ENCODE assay signal across 31 cellular contexts in genomic region chr5:33880319-33880718, GRCh38. TPM values are rescaled to one million over a fixed set of nuclear protein-coding genes. Genes with fewer than 3 reads are reported as not detected.
"Had no signal": no experiment of that assay in that cellular context is flagged by ENCODE, and none has a peak within 500 bp of the region (broad histone marks: within the 10 kb centered on the region; RNA-seq: fewer than 3 reads in every experiment).

No MANE protein-coding gene starts in this region.

- H3K4me3 ChIP-seq: stomach, suprapubic skin, testis, thoracic aorta, thyroid gland, tibial artery, tibial nerve, transverse colon, upper lobe of left lung, upper lobe of right lung, uterus, vagina had no signal

- ATAC-seq: stimulated activated effector memory CD8-positive, alpha-beta T cell treated with anti-CD3 and anti-CD28 coated beads, Interleukin-12 subunit alpha, Interleukin-12 subunit beta, amount 100 ng/mL, for 72 hours; stimulated activated memory B cell treated with anti-CD40 and anti-IgM and Interleukin-4, amounts not matched to agents 10 μg/mL and 1 μg/mL and 100 μg/mL, for 72 hours; stimulated activated naive B cell treated with anti-CD40 and anti-IgM and Interleukin-4, amounts not matched to agents 10 μg/mL and 1 μg/mL and 100 μg/mL, for 72 hours; stimulated activated naive CD8-positive, alpha-beta T cell treated with anti-CD3 and anti-CD28 coated beads, Interleukin-15, amount 100 ng/mL, for 72 hours; stimulated activated naive CD8-positive, alpha-beta T cell treated with anti-CD3 and anti-CD28 coated beads, Interleukin-15, Interleukin-2, amounts not matched to agents 100 U/mL and 50 U/mL, for 24 hours; upper lobe of right lung had no signal

- H3K36me3 ChIP-seq: stomach, suprapubic skin, thoracic aorta, thyroid gland, tibial artery, tibial nerve, transverse colon, upper lobe of left lung, upper lobe of right lung, uterus, vagina had no signal

- DNase-seq: stimulated activated CD4-positive, alpha-beta T cell treated with anti-CD3 and anti-CD28 coated beads, Interleukin-2, amount 100 ng/mL, for 48 hours; stimulated activated CD4-positive, alpha-beta T cell treated with anti-CD3 and anti-CD28 coated beads, Interleukin-4, amount 100 ng/mL, for 1 hour; stimulated activated CD4-positive, alpha-beta T cell treated with anti-CD3 and anti-CD28 coated beads, Interleukin-4, amount 100 ng/mL, for 24 hours; stimulated activated CD4-positive, alpha-beta T cell treated with anti-CD3 and anti-CD28 coated beads, Interleukin-4, amount 100 ng/mL, for 4 hours; stimulated activated CD8-positive, alpha-beta memory T cell treated with anti-CD3 and anti-CD28 coated beads, Interleukin-4, amount 100 ng/mL, for 48 hours; stimulated activated naive B cell treated with anti-CD40 and anti-IgM and Interleukin-4, amounts not matched to agents 10 μg/mL and 1 μg/mL and 100 μg/mL, for 72 hours; stimulated activated naive CD4-positive, alpha-beta T cell; stimulated activated naive CD4-positive, alpha-beta T cell treated with Interleukin-2 at 50 U/mL for 16 hours; stimulated activated naive CD8-positive, alpha-beta T cell treated with anti-CD3 and anti-CD28 coated beads, Interleukin-15, amount 100 ng/mL, for 72 hours; stimulated activated naive CD8-positive, alpha-beta T cell treated with anti-CD3 and anti-CD28 coated beads, Interleukin-15, Interleukin-2, amounts not matched to agents 100 U/mL and 50 U/mL, for 24 hours; stomach; substantia nigra; testis; thyroid gland; tibial artery; transverse colon; trophoblast cell; upper lobe of left lung; upper lobe of right lung; uterus had no signal

- H3K9me3 ChIP-seq: suprapubic skin, testis, thoracic aorta, thyroid gland, tibial artery, transverse colon, upper lobe of left lung, upper lobe of right lung, uterus, vagina had no signal

- H3K4me1 ChIP-seq: suprapubic skin, testis, thyroid gland, tibial nerve, transverse colon, upper lobe of left lung, upper lobe of right lung, uterus, vagina had no signal

- H3K27ac ChIP-seq: stomach, suprapubic skin, testis, thoracic aorta, thyroid gland, tibial artery, tibial nerve, transverse colon, upper lobe of left lung, upper lobe of right lung, uterus, vagina had no signal

- FAIRE-seq: urothelium cell line had no signal

- H3K27me3 ChIP-seq: stomach, suprapubic skin, testis, thyroid gland, tibial artery, tibial nerve, transverse colon, upper lobe of left lung, upper lobe of right lung, uterus, vagina had no signal

RNA-seq across cellular contexts. Expression of gene RXFP3, which starts 55.9 kb away (rescaled TPM):
- total RNA-seq: stomach, subcutaneous adipose tissue, suprapubic skin, testis, thoracic aorta, thyroid gland, tibial nerve, transverse colon, upper lobe of left lung, upper lobe of right lung, ureter, urinary bladder, uterus, vagina had no signal
- polyA plus RNA-seq: stomach, thymus, urinary bladder had no signal
